ENCODE assay signal across 1 cellular context in genomic region chr4:156545003-156545785, GRCh38.
TF ChIP-seq lines count a peak whose summit lies in the region.

No MANE protein-coding gene starts in this region.

TF ChIP-seq in GM23338, 12 proteins besides CTCF, POLR2A, EP300 and RAD21:
- TF ChIP-seq REST (IDR thresholded peaks at IDR 0.05; ENCODE audit: unreplicated experiment): no peak
- no peak for TF ChIP-seq ZNF114 (CRISPR knock-in tag; IDR thresholded peaks at IDR 0.05)
- TF ChIP-seq EZH2phosphoT487 (IDR thresholded peaks at IDR 0.05; ENCODE audit: unreplicated experiment): no peak
- TF ChIP-seq CREB1 (CRISPR knock-in tag; IDR thresholded peaks at IDR 0.05; ENCODE audit: low read depth): no peak
- TF ChIP-seq JUNB (IDR thresholded peaks at IDR 0.05; ENCODE audit: unreplicated experiment): no peak
- no peak for TF ChIP-seq EZH2 (IDR thresholded peaks at IDR 0.05; ENCODE audit: low read depth, unreplicated experiment)
